ENCODE assay signal across 23 cellular contexts in the genomic region with DNA sequence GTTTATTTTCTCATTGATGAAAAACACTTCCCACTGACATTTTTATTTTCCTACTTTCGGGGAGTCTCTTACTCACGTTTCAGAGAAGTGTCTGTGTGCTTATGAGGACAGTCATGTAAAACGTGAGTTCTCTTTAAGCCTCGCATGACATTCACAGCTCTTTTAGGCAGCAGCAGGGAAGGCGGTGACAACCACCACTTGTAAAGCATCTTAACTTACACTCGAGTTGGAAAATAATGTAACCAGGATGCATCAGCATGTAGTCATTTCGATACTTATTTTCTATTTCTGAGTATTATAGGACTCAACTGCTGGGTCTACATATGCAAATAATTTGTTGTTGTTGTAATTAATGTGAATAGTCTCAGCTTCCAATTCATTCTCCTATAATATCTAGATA.
"Had no signal": no experiment of that assay in that cellular context is flagged by ENCODE, and none has a peak within 500 bp of the region (broad histone marks: within the 10 kb centered on the region; RNA-seq: fewer than 3 reads in every experiment).

No MANE protein-coding gene starts in this region.

- H3K27me3 ChIP-seq: esophagus muscularis mucosa, left lung, ovary, sigmoid colon, vagina had no signal

- H3K4me1 ChIP-seq: esophagus muscularis mucosa, left lung, vagina had no signal

- H3K27ac ChIP-seq: esophagus muscularis mucosa, left lung, ovary, sigmoid colon, thoracic aorta, vagina had no signal

- H3K36me3 ChIP-seq: esophagus muscularis mucosa, left lung, ovary, sigmoid colon, thoracic aorta, vagina had no signal

- H3K9me3 ChIP-seq: esophagus muscularis mucosa, left lung, mucosa of descending colon, ovary, sigmoid colon, thoracic aorta, vagina had no signal

- ATAC-seq: activated CD8-positive, alpha-beta memory T cell treated with anti-CD3 and anti-CD28 coated beads, Interleukin-2, amount 10 ng/mL, durations not matched to agents 7 days and 5 days; activated CD8-positive, alpha-beta T cell treated with anti-CD3 and anti-CD28 coated beads, Interleukin-2, amount 10 ng/mL, durations not matched to agents 7 days and 5 days; activated naive CD8-positive, alpha-beta T cell treated with anti-CD3 and anti-CD28 coated beads, Interleukin-2, amount 50 U/mL, for 24 hours; left lung; mucosa of descending colon; natural killer cell treated with Interleukin-12 subunit alpha and Interleukin-12 subunit beta and Interleukin-15 and Interleukin-18, amount 100 ng/mL, for 72 hours; stimulated activated effector memory CD8-positive, alpha-beta T cell treated with anti-CD3 and anti-CD28 coated beads, Interleukin-12 subunit alpha, Interleukin-12 subunit beta, amount 100 ng/mL, for 72 hours had no signal

- DNase-seq: activated B cell treated with CpG ODN at 0.5 μM for 24 hours; activated CD4-positive, alpha-beta T cell treated with anti-CD3 and anti-CD28 coated beads, Interleukin-2, amount 50 U/mL, for 1 hour; activated CD8-positive, alpha-beta memory T cell treated with anti-CD3 and anti-CD28 coated beads, Interleukin-2, amount 10 ng/mL, durations not matched to agents 7 days and 5 days; activated CD8-positive, alpha-beta T cell treated with anti-CD3 and anti-CD28 coated beads, Interleukin-2, amount 10 ng/mL, durations not matched to agents 7 days and 5 days; activated naive CD8-positive, alpha-beta T cell treated with anti-CD3 and anti-CD28 coated beads, Interleukin-2, amount 50 U/mL, for 24 hours; activated T-cell treated with anti-CD3 and anti-CD28 coated beads, Interleukin-2, amount 50 U/mL, for 48 hours; amygdala; caudate nucleus; kidney glomerular epithelial cell; left lung; mesendoderm; mucosa of descending colon; ovary; sigmoid colon; small intestine; stimulated activated CD4-positive, alpha-beta T cell treated with anti-CD3 and anti-CD28 coated beads, Interleukin-4, amount 100 ng/mL, for 24 hours; T-helper 2 cell had no signal

- H3K4me3 ChIP-seq: esophagus muscularis mucosa, left lung, lung, mucosa of descending colon, ovary, sigmoid colon, thoracic aorta, vagina had no signal
